In genomic region chr1:166910396-166910994, GRCh38 we compare ENCODE assay signal across 8 cellular contexts.
DNase-seq lines count a peak whose midpoint lies in the region; ATAC-seq lines count a peak whose summit lies in the region.

No MANE protein-coding gene starts in this region.

- peak; percentile 85 for ATAC-seq in HG02943 (IDR thresholded peaks at IDR 0.05; ENCODE audit: low read depth, unreplicated experiment)

- DNase-seq in NK-92 treated with Interleukin-12 subunit alpha and Interleukin-12 subunit beta, amount 100 ng/mL, for 24 hours (lab: John Stamatoyannopoulos, UW): peak; percentile 49
- no peak for DNase-seq in NK-92 (lab: John Stamatoyannopoulos, UW; ENCODE audit: unreplicated experiment)
- DNase-seq in NCI-H1694 (lab: John Stamatoyannopoulos, UW): peak; percentile 86
- DNase-seq in T-helper 1 cell: peak; percentile 34 to 87 (median 67)
- DNase-seq in amygdala (lab: John Stamatoyannopoulos, UW): peak in 39 of 56 donors; percentile 1 to 80 (median 29)
- peak; percentile 63 for DNase-seq in hepatic stellate cell (ENCODE audit: low spot score)
- peak; percentile 73 for DNase-seq in smooth muscle cell of the brain vasculature (ENCODE audit: low read depth, low spot score)
